ENCODE assay signal across 9 cellular contexts in the genomic region with DNA sequence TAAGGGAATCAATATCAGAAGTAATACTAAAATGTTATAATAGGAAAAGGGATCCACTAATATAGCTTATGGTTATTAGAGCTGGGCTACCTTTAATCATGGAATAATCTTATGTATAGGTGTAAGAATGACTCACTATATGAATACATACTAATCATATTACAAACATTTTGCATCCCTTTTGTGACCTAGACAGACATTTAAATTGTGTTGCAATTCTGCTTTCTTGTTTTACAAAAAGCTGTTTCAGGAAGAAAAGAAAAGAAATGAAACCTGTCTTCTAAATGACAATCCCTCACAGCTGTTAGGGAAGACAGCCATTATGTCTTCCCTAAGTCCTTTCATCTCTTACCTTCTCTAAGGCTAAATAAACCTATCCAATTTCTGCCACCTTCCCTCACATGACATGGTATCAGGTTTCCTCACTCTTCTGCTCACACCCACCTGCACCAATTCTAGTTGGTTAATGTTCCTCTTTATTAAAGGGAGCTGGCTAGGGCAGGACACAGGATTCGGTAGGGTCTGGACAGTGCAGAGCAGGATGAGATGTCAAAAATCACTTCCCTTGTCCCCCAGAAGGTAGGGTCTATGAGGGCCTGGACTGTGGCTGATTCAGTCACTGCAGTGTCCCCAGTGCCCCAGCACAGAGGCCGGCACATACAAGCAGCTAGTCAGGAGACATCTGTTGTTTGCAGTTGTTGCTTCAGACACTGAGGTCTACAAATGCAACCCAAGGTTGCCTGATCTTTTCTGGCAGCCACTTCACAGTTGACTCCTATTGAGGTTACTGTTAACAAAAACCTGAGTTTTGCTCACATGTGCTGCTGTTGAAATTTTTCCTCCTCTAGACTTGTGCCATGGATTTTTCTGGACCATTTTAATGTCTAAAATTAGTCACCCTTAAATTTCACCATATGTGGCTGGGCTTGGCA. TPM values are rescaled to one million over a fixed set of nuclear protein-coding genes. Genes with fewer than 3 reads are reported as not detected.
DNase-seq lines count a peak whose midpoint lies in the region; ATAC-seq, FAIRE-seq and TF ChIP-seq lines count a peak whose summit lies in the region.
"Had no signal": no experiment of that assay in that cellular context is flagged by ENCODE, and none has a peak within 500 bp of the region (broad histone marks: within the 10 kb centered on the region; RNA-seq: fewer than 3 reads in every experiment).

No MANE protein-coding gene starts in this region.

- TF ChIP-seq CTCF in GM23338 (conservative IDR thresholded peaks at IDR 0.05; ENCODE audit: low read depth in 2 of 2) (no peak), GM12878 (IDR thresholded peaks at IDR 0.05 in 2 of 3, conservative IDR thresholded peaks at IDR 0.05 in 1 of 3; ENCODE audit: control insufficient read depth in 2 of 3, extremely low read depth in 1 of 3, insufficient read depth in 1 of 3, low read depth in 3 of 3, low read length in 3 of 3) (no peak), neural progenitor cell (IDR thresholded peaks at IDR 0.05) (no peak)

- intact Hi-C loops in GM12878 (cut with micrococcal nuclease; ENCODE audit: unreplicated experiment) = loop anchor here (10.0 kb wide), 1 partner anchor 677 kb away; a partner anchor contains a TSS

- in situ Hi-C loops in GM12878 (cut with MboI) = loop anchor here (25.0 kb wide), 1 partner anchor 674 kb away; a partner anchor contains a TSS

- 77% methylated on average over 2 of the region's 2 CpGs for WGBS in GM12878 (ENCODE audit: insufficient coverage, insufficient replicate concordance, low lambda C conversion rate, missing lambda C conversion rate)

- no peaks in the 10 kb centered on the region for H3K9me3 Mint-ChIP-seq in GM23338
- H3K9me3 Mint-ChIP-seq in neural progenitor cell = no peaks in the 10 kb centered on the region

- peaks cover 22% of the 10 kb centered on the region for H3K4me1 Mint-ChIP-seq in GM23338
- peaks cover 19% of the 10 kb centered on the region for H3K4me1 Mint-ChIP-seq in neural progenitor cell

- peaks cover 3% of the 10 kb centered on the region; the same call in 1 of the 2 replicates for H4K20me1 ChIP-seq in GM23338 (replicated peaks; ENCODE audit: insufficient read depth)
- H4K20me1 ChIP-seq in GM12878 (ENCODE audit: control insufficient read depth, insufficient read depth) = no peaks in the 10 kb centered on the region
- no peaks in the 10 kb centered on the region for H4K20me1 ChIP-seq in neural progenitor cell (ENCODE audit: low read depth)

- TF ChIP-seq RAD21 in GM12878 (IDR thresholded peaks at IDR 0.05; ENCODE audit: insufficient read depth, low read depth, low read length) = no peak

- POLR2A ChIA-PET in GM12878 (lab: Charles Lee) = interaction anchor here (0.6 to 4.3 kb wide), 4 partner anchors 10 to 661 kb away, joined by 3 to 20 read pairs (median 6); a partner anchor contains a TSS

- SMC1A ChIA-PET in GM12878 (lab: Charles Lee; ENCODE audit: uncharacterized antibody, unreplicated experiment) = interaction anchor here (1.0 to 11.2 kb wide), 7 partner anchors 10 to 163 kb away, joined by 3 to 149 read pairs (median 10); a partner anchor contains a TSS

- RAD21 ChIA-PET in GM12878 (lab: Charles Lee; ENCODE audit: unreplicated experiment) = interaction anchor here (0.9 to 5.7 kb wide), 4 partner anchors 9 to 96 kb away, joined by 3 to 98 read pairs (median 6); a partner anchor contains a TSS

- H3K4me3 ChIP-seq in GM23338 (0 out of 2 replicates have a peak overlapping the region, but pooled peaks have one; percentile 16), GM12878 (no peak overlapping the region), neural progenitor cell (no peak overlapping the region)

- H3K9ac ChIP-seq in GM12878 (ENCODE audit: control insufficient read depth, insufficient read depth, low read length) (no peak overlapping the region), neural progenitor cell (no peak overlapping the region)

- H3K36me3 ChIP-seq in GM23338 (ENCODE audit: insufficient read depth) (no peaks in the 10 kb centered on the region), GM12878 (ENCODE audit: control insufficient read depth in 2 of 2, insufficient read depth in 2 of 2, low read length in 1 of 2) (no peaks in the 10 kb centered on the region), neural progenitor cell (no peaks in the 10 kb centered on the region)

- FAIRE-seq in GM12878 (lab: Jason Lieb, UNC) = no peak

- CTCF ChIA-PET in GM12878 (lab: Yijun Ruan, JAX) = interaction anchor here (0.7 to 9.2 kb wide), 7 partner anchors 22 to 199 kb away, joined by 3 to 149 read pairs (median 3); a partner anchor contains a TSS

- no peak for TF ChIP-seq POLR2A in GM12878 (IDR thresholded peaks at IDR 0.05; ENCODE audit: low read depth, low read length)

- no peak; the same call in 2 of the 3 replicates for ATAC-seq in GM23338
- ATAC-seq in GM12878 = peak; percentile 1; the same call in 1 of the 3 replicates
- no peak for ATAC-seq in HG02759 (IDR thresholded peaks at IDR 0.05; ENCODE audit: unreplicated experiment)
- ATAC-seq in GM21619 (IDR thresholded peaks at IDR 0.05; ENCODE audit: unreplicated experiment) = no peak

- H2AFZ ChIP-seq in GM23338 (no peak overlapping the region), GM12878 (ENCODE audit: control insufficient read depth, low read depth, low read length) (no peak overlapping the region), neural progenitor cell (replicated peaks) (no peak overlapping the region)

- H3K27ac ChIP-seq in GM23338 (ENCODE audit: low read depth) (no peak overlapping the region), GM12878 (ENCODE audit: control insufficient read depth, insufficient read depth) (no peak overlapping the region), neural progenitor cell (no peak overlapping the region)

- H3K27me3 ChIP-seq in GM23338 (ENCODE audit: insufficient read depth) = peaks cover 11% of the 10 kb centered on the region; the same call in 1 of the 2 replicates
- H3K27me3 ChIP-seq in GM12878 (replicated peaks in 1 of 2; ENCODE audit: control insufficient read depth in 2 of 2, insufficient read depth in 2 of 2, low read length in 1 of 2) = no peaks in the 10 kb centered on the region
- no peaks in the 10 kb centered on the region for H3K27me3 ChIP-seq in neural progenitor cell

- H3K4me3 Mint-ChIP-seq in GM23338 (no peak overlapping the region), neural progenitor cell (no peak overlapping the region)

- H3K4me1 ChIP-seq in GM23338 (ENCODE audit: insufficient read depth) (peaks cover 28% of the 10 kb centered on the region), GM12878 (ENCODE audit: control insufficient read depth, insufficient read depth, low read length) (peaks cover 20% of the 10 kb centered on the region), neural progenitor cell (peaks cover 16% of the 10 kb centered on the region)

- no peaks in the 10 kb centered on the region; the same call in 2 of the 3 replicates for H3K36me3 Mint-ChIP-seq in GM23338 (ENCODE audit: low read depth)
- H3K36me3 Mint-ChIP-seq in neural progenitor cell = peaks cover 8% of the 10 kb centered on the region

- DNase-seq in GM23338 (ENCODE audit: low spot score) (peak; percentile 41), NCI-H2029 treated with DMSO at 0.1 percent for 48 hours (lab: John Stamatoyannopoulos, UW) (peak; percentile 95), GM12878 (ENCODE audit: low read depth, low spot score) (no peak), neural progenitor cell (ENCODE audit: low spot score) (no peak), OCI-M2 (lab: John Stamatoyannopoulos, UW; ENCODE audit: unreplicated experiment) (no peak), kidney glomerular epithelial cell (lab: John Stamatoyannopoulos, UW) (no peak)
- DNase-seq: activated CD8-positive, alpha-beta memory T cell treated with anti-CD3 and anti-CD28 coated beads for 24 hours had no signal

- H3K79me2 ChIP-seq in GM23338 (replicated peaks; ENCODE audit: insufficient read depth) (0 out of 2 replicates have a peak, but pooled peaks cover 8% of the 10 kb centered on the region), GM12878 (ENCODE audit: control insufficient read depth, insufficient read depth, low read length) (peaks cover 23% of the 10 kb centered on the region), neural progenitor cell (ENCODE audit: low read depth) (peaks cover 4% of the 10 kb centered on the region)

- H3F3A ChIP-seq in GM23338 (replicated peaks; ENCODE audit: low read depth) (no peaks in the 10 kb centered on the region), neural progenitor cell (ENCODE audit: low read depth) (peaks cover 21% of the 10 kb centered on the region)

- H3K9me2 ChIP-seq in GM23338 (ENCODE audit: insufficient read depth) = no peaks in the 10 kb centered on the region

- TF ChIP-seq EP300 in GM12878 (IDR thresholded peaks at IDR 0.05; ENCODE audit: borderline replicate concordance in 1 of 2, control insufficient read depth in 1 of 2, low read depth in 2 of 2, low read length in 2 of 2) = no peak

- no TSS peak for BruUV-seq in GM12878 (replicated peaks; lab: Mats Ljungman, UMichigan)

- H3K9me3 ChIP-seq in GM12878 (replicated peaks; ENCODE audit: control insufficient read depth, insufficient read depth, low read length) (no peaks in the 10 kb centered on the region), neural progenitor cell (ENCODE audit: low read depth) (no peaks in the 10 kb centered on the region)

- H3K27me3 Mint-ChIP-seq in GM23338 (ENCODE audit: insufficient read depth, low read depth, poor library complexity) = peaks cover 3% of the 10 kb centered on the region
- no peaks in the 10 kb centered on the region for H3K27me3 Mint-ChIP-seq in neural progenitor cell (ENCODE audit: insufficient read depth, low read depth)

- H3K4me2 ChIP-seq in GM23338 (peak overlapping the region; percentile 3; the same call in 1 of the 2 replicates), GM12878 (ENCODE audit: control insufficient read depth, insufficient read depth) (peak overlapping the region; percentile 42), neural progenitor cell (peak overlapping the region; percentile 3)

- H3K27ac Mint-ChIP-seq in GM23338 (no peak overlapping the region), neural progenitor cell (no peak overlapping the region)

RNA-seq across cellular contexts. Expression of a gene that starts 3.8 kb away (rescaled TPM):
- 39.3 and 46.4 TPM in 2 replicates for total RNA-seq in GM23338 (2014; rRNA removed; shearing (Covaris generic))
- polyA plus RNA-seq in GM23338 (2016; fragmentation: Nextera tagmentation; extraction: Ambion mirVana) = 34.4 and 39.4 TPM in 2 replicates
- 83.0 and 83.5 TPM in 2 replicates for total RNA-seq in GM12878 (2013; cell fraction: nucleolus; rRNA removed)
- 74.0 and 75.8 TPM in 2 replicates for total RNA-seq in GM12878 (2014; rRNA removed)
- total RNA-seq in GM12878 (2014; rRNA removed; fragmentation: Illumina TruSeq; extraction: Trizol) = 58.5 and 59.1 TPM in 2 replicates
- 58.8 and 60.7 TPM in 2 replicates for total RNA-seq in GM12878 (2021)
- 51.5 TPM for polyA plus RNA-seq in GM12878 (2011; ENCODE audit: low read depth)
- 55.0 and 56.9 TPM in 2 replicates for polyA plus RNA-seq in GM12878 (2011; rRNA removed)
- 39.1 and 39.5 TPM in 2 replicates for polyA plus RNA-seq in GM12878 (2011; cell fraction: cytosol; rRNA removed)
- 30.7 and 34.7 TPM in 2 replicates for polyA plus RNA-seq in GM12878 (2011; cell fraction: nucleus; rRNA removed)
- polyA plus RNA-seq in GM12878 (2012) = 54.3 and 60.3 TPM in 2 replicates
- 63.6 and 85.6 TPM in 2 replicates for polyA plus RNA-seq in GM12878 (2014; fragmentation: Illumina TruSeq; extraction: Trizol)
- polyA plus RNA-seq in GM12878 (2014; fragmentation: Nextera tagmentation; extraction: Ambion mirVana) = 10 to 100 TPM; 59.1 to 66.1 TPM
- polyA plus RNA-seq in GM12878 (2014; rRNA removed) = 56.6 and 60.8 TPM in 2 replicates
- 10 to 100 TPM; 98.0 to 99.8 TPM for polyA plus RNA-seq in GM12878 (2016; fragmentation: Nextera tagmentation; extraction: Ambion mirVana)
- polyA minus RNA-seq in GM12878 (2011; rRNA and poly(A)+ RNA removed) = 25.6 and 33.3 TPM in 2 replicates
- polyA minus RNA-seq in GM12878 (2011; cell fraction: cytosol; rRNA and poly(A)+ RNA removed) = 11.8 and 18.3 TPM in 2 replicates
- 25.0 and 32.4 TPM in 2 replicates for polyA minus RNA-seq in GM12878 (2011; cell fraction: nucleus; rRNA and poly(A)+ RNA removed)
- total RNA-seq in neural progenitor cell (ENCODE audit: low replicate concordance) = 32.2 and 47.8 TPM in 2 replicates

Comparison
In these comparisons a context has a peak if more than half of its experiments do, and no peak if none do; other contexts are left out.
1. DNase-seq: peak in GM23338 (single experiment) and NCI-H2029 treated with DMSO at 0.1 percent for 48 hours (single experiment); none in GM12878 (single experiment), neural progenitor cell (single experiment), OCI-M2 (single experiment) and kidney glomerular epithelial cell (single experiment).
2. Peak in every context shown above with its lines, with median percentiles within 50 percentile points of each other: H3K4me2 ChIP-seq.